ENCODE assay signal across 2 cellular contexts in the genomic region with DNA sequence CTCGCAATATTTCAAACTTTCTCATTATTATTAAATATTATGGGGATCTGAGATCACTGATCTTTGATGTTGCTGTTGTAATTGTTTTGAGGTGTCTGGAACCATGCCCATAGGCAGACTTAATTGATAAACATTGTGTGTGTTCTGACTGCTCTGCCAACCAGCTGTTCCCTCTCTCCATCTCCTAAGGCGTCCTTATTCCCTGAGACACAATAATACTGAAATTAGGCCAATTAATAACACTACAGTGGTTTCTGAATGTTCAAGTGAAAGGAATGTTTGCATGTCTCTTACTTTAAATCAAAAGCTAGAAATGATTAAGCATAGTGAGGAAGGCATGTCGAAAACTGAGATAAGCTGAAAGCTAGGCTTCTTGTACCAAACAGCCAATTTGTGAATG.
TF ChIP-seq lines count a peak whose summit lies in the region.

No MANE protein-coding gene starts in this region.

TF ChIP-seq in IMR-90, 13 proteins besides CTCF, POLR2A, EP300 and RAD21 (continued from another document):
- TF ChIP-seq NFE2L2 (IDR thresholded peaks at IDR 0.05; ENCODE audit: low read depth, low read length): no peak
- TF ChIP-seq, protein P1, sequence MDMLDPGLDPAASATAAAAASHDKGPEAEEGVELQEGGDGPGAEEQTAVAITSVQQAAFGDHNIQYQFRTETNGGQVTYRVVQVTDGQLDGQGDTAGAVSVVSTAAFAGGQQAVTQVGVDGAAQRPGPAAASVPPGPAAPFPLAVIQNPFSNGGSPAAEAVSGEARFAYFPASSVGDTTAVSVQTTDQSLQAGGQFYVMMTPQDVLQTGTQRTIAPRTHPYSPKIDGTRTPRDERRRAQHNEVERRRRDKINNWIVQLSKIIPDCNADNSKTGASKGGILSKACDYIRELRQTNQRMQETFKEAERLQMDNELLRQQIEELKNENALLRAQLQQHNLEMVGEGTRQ (IDR thresholded peaks at IDR 0.05; ENCODE audit: low read depth, low read length): no peak
- no peak for TF ChIP-seq MAZ (IDR thresholded peaks at IDR 0.05; ENCODE audit: borderline replicate concordance, low read depth, low read length)
- no peak for TF ChIP-seq MXI1 (IDR thresholded peaks at IDR 0.05; ENCODE audit: borderline replicate concordance, low read depth, low read length)
- TF ChIP-seq CHD1 (IDR thresholded peaks at IDR 0.05; ENCODE audit: low read depth, low read length): no peak
- no peak for TF ChIP-seq MAFK (IDR thresholded peaks at IDR 0.05; ENCODE audit: low read depth, low read length)
- TF ChIP-seq, protein P2, sequence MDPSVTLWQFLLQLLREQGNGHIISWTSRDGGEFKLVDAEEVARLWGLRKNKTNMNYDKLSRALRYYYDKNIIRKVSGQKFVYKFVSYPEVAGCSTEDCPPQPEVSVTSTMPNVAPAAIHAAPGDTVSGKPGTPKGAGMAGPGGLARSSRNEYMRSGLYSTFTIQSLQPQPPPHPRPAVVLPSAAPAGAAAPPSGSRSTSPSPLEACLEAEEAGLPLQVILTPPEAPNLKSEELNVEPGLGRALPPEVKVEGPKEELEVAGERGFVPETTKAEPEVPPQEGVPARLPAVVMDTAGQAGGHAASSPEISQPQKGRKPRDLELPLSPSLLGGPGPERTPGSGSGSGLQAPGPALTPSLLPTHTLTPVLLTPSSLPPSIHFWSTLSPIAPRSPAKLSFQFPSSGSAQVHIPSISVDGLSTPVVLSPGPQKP (IDR thresholded peaks at IDR 0.05; ENCODE audit: borderline replicate concordance, low read depth, low read length): no peak
- no peak for TF ChIP-seq SMC3 (IDR thresholded peaks at IDR 0.05; ENCODE audit: low read depth, low read length)

TF ChIP-seq in HEK293T, 16 proteins besides CTCF, POLR2A, EP300 and RAD21 (continued from another document):
- no peak for TF ChIP-seq ZNF384 (IDR thresholded peaks at IDR 0.05)
- TF ChIP-seq, protein P3, sequence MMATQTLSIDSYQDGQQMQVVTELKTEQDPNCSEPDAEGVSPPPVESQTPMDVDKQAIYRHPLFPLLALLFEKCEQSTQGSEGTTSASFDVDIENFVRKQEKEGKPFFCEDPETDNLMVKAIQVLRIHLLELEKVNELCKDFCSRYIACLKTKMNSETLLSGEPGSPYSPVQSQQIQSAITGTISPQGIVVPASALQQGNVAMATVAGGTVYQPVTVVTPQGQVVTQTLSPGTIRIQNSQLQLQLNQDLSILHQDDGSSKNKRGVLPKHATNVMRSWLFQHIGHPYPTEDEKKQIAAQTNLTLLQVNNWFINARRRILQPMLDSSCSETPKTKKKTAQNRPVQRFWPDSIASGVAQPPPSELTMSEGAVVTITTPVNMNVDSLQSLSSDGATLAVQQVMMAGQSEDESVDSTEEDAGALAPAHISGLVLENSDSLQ (IDR thresholded peaks at IDR 0.05): no peak
- no peak for TF ChIP-seq CTBP1 (IDR thresholded peaks at IDR 0.05; ENCODE audit: borderline replicate concordance)
- TF ChIP-seq ELF4 (IDR thresholded peaks at IDR 0.05): no peak
- no peak for TF ChIP-seq FOXK2 (IDR thresholded peaks at IDR 0.05)
TF ChIP-seq in HEK293T: peak in this region for 0.
